Comparison of ENCODE assay signal across 13 cellular contexts in genomic region chrX:124018031-124018430, GRCh38. TPM values are rescaled to one million over a fixed set of nuclear protein-coding genes. Genes with fewer than 3 reads are reported as not detected.
DNase-seq lines count a peak whose midpoint lies in the region; ATAC-seq lines count a peak whose summit lies in the region.
"Had no signal": no experiment of that assay in that cellular context is flagged by ENCODE, and none has a peak within 500 bp of the region (broad histone marks: within the 10 kb centered on the region; RNA-seq: fewer than 3 reads in every experiment).

No MANE protein-coding gene starts in this region.

- H3K4me3 Mint-ChIP-seq in stimulated activated naive CD8-positive, alpha-beta T cell treated with anti-CD3 and anti-CD28 coated beads, Interleukin-15, amount 100 ng/mL, for 72 hours: no peak overlapping the region
- no peak overlapping the region for H3K4me3 Mint-ChIP-seq in activated CD4-positive, alpha-beta memory T cell treated with anti-CD3 and anti-CD28 coated beads, Interleukin-2, amount 10 ng/mL, durations not matched to agents 7 days and 5 days
- H3K4me3 Mint-ChIP-seq: activated T-cell treated with anti-CD3 and anti-CD28 coated beads, Interleukin-2, amount 50 U/mL, for 72 hours had no signal

- no peak for DNase-seq in stimulated activated naive CD8-positive, alpha-beta T cell treated with anti-CD3 and anti-CD28 coated beads, Interleukin-15, Interleukin-2, amounts not matched to agents 100 U/mL and 50 U/mL, for 24 hours
- DNase-seq in stimulated activated naive CD8-positive, alpha-beta T cell treated with anti-CD3 and anti-CD28 coated beads, Interleukin-15, amount 100 ng/mL, for 72 hours: no peak
- DNase-seq in NAMALWA (ENCODE audit: low spot score): peak; percentile 32
- peak; percentile 16 for DNase-seq in dermis blood vessel endothelial cell
- no peak for DNase-seq in GF-D8 (lab: John Stamatoyannopoulos, UW)
- DNase-seq in activated CD4-positive, alpha-beta memory T cell treated with anti-CD3 and anti-CD28 coated beads, Interleukin-2, amount 10 ng/mL, durations not matched to agents 7 days and 5 days: no peak
- no peak for DNase-seq in hepatic stellate cell (ENCODE audit: low spot score)
- DNase-seq: activated T-cell treated with anti-CD3 and anti-CD28 coated beads, Interleukin-2, amount 50 U/mL, for 72 hours; brain microvascular endothelial cell; NCI-H526 treated with DMSO at 0.1 percent for 48 hours; upper lobe of left lung had no signal

- peaks cover 26% of the 10 kb centered on the region for H3K4me1 Mint-ChIP-seq in stimulated activated naive CD8-positive, alpha-beta T cell treated with anti-CD3 and anti-CD28 coated beads, Interleukin-15, amount 100 ng/mL, for 72 hours
- peaks cover 12% of the 10 kb centered on the region for H3K4me1 Mint-ChIP-seq in activated CD4-positive, alpha-beta memory T cell treated with anti-CD3 and anti-CD28 coated beads, Interleukin-2, amount 10 ng/mL, durations not matched to agents 7 days and 5 days

- no peaks in the 10 kb centered on the region for H3K36me3 Mint-ChIP-seq in activated CD4-positive, alpha-beta memory T cell treated with anti-CD3 and anti-CD28 coated beads, Interleukin-2, amount 10 ng/mL, durations not matched to agents 7 days and 5 days (ENCODE audit: low read depth)

- H3K9me3 Mint-ChIP-seq in stimulated activated naive CD8-positive, alpha-beta T cell treated with anti-CD3 and anti-CD28 coated beads, Interleukin-15, amount 100 ng/mL, for 72 hours: no peaks in the 10 kb centered on the region
- H3K9me3 Mint-ChIP-seq in activated CD4-positive, alpha-beta memory T cell treated with anti-CD3 and anti-CD28 coated beads, Interleukin-2, amount 10 ng/mL, durations not matched to agents 7 days and 5 days: no peaks in the 10 kb centered on the region
- H3K9me3 Mint-ChIP-seq: activated T-cell treated with anti-CD3 and anti-CD28 coated beads, Interleukin-2, amount 50 U/mL, for 72 hours had no signal

- peak; percentile 36 for ATAC-seq in stimulated activated naive CD8-positive, alpha-beta T cell treated with anti-CD3 and anti-CD28 coated beads, Interleukin-15, Interleukin-2, amounts not matched to agents 100 U/mL and 50 U/mL, for 24 hours
- no peak for ATAC-seq in stimulated activated naive CD8-positive, alpha-beta T cell treated with anti-CD3 and anti-CD28 coated beads, Interleukin-15, amount 100 ng/mL, for 72 hours
- ATAC-seq in GM19395 (IDR thresholded peaks at IDR 0.05; ENCODE audit: unreplicated experiment): no peak
- ATAC-seq: activated T-cell treated with anti-CD3 and anti-CD28 coated beads, Interleukin-2, amount 50 U/mL, for 72 hours; esophagus mucosa had no signal

- no peaks in the 10 kb centered on the region for H3K27me3 Mint-ChIP-seq in stimulated activated naive CD8-positive, alpha-beta T cell treated with anti-CD3 and anti-CD28 coated beads, Interleukin-15, amount 100 ng/mL, for 72 hours
- H3K27me3 Mint-ChIP-seq in activated CD4-positive, alpha-beta memory T cell treated with anti-CD3 and anti-CD28 coated beads, Interleukin-2, amount 10 ng/mL, durations not matched to agents 7 days and 5 days: no peaks in the 10 kb centered on the region

- CTCF ChIA-PET in activated CD4-positive, alpha-beta memory T cell treated with anti-CD3 and anti-CD28 coated beads, Interleukin-2, amount 10 ng/mL, durations not matched to agents 7 days and 5 days (lab: Charles Lee): interaction anchor here (0.7 to 1.6 kb wide), 6 partner anchors 55 to 241 kb away, joined by 3 to 8 read pairs (median 4); no protein-coding TSS in a partner anchor

- POLR2A ChIA-PET in activated CD4-positive, alpha-beta memory T cell treated with anti-CD3 and anti-CD28 coated beads, Interleukin-2, amount 10 ng/mL, durations not matched to agents 7 days and 5 days (lab: Charles Lee): interaction anchor here (0.6 to 1.2 kb wide), 3 partner anchors 35 to 58 kb away, joined by 3 to 6 read pairs (median 4); no protein-coding TSS in a partner anchor

- H3K27ac Mint-ChIP-seq in stimulated activated naive CD8-positive, alpha-beta T cell treated with anti-CD3 and anti-CD28 coated beads, Interleukin-15, amount 100 ng/mL, for 72 hours: no peak overlapping the region
- H3K27ac Mint-ChIP-seq in activated CD4-positive, alpha-beta memory T cell treated with anti-CD3 and anti-CD28 coated beads, Interleukin-2, amount 10 ng/mL, durations not matched to agents 7 days and 5 days: no peak overlapping the region
- H3K27ac Mint-ChIP-seq: activated T-cell treated with anti-CD3 and anti-CD28 coated beads, Interleukin-2, amount 50 U/mL, for 72 hours had no signal

RNA-seq across cellular contexts. Expression of gene STAG2, which starts 56.5 kb away (rescaled TPM):
- total RNA-seq in dermis blood vessel endothelial cell: 107 and 135 TPM in 2 replicates
- total RNA-seq in activated CD4-positive, alpha-beta memory T cell treated with anti-CD3 and anti-CD28 coated beads, Interleukin-2, amount 10 ng/mL, durations not matched to agents 7 days and 5 days: 10 to 100 TPM; 87.8 to 89.6 TPM

Comparison
In these comparisons a context has a peak if more than half of its experiments do, and no peak if none do; other contexts are left out.
1. DNase-seq: peak in NAMALWA (single experiment) and dermis blood vessel endothelial cell (single experiment); none in stimulated activated naive CD8-positive, alpha-beta T cell treated with anti-CD3 and anti-CD28 coated beads, Interleukin-15, Interleukin-2, amounts not matched to agents 100 U/mL and 50 U/mL, for 24 hours (single experiment), stimulated activated naive CD8-positive, alpha-beta T cell treated with anti-CD3 and anti-CD28 coated beads, Interleukin-15, amount 100 ng/mL, for 72 hours (0 of 2), GF-D8 (single experiment), activated CD4-positive, alpha-beta memory T cell treated with anti-CD3 and anti-CD28 coated beads, Interleukin-2, amount 10 ng/mL, durations not matched to agents 7 days and 5 days (single experiment) and hepatic stellate cell (single experiment).